ENCODE assay signal across 11 cellular contexts in the genomic region with DNA sequence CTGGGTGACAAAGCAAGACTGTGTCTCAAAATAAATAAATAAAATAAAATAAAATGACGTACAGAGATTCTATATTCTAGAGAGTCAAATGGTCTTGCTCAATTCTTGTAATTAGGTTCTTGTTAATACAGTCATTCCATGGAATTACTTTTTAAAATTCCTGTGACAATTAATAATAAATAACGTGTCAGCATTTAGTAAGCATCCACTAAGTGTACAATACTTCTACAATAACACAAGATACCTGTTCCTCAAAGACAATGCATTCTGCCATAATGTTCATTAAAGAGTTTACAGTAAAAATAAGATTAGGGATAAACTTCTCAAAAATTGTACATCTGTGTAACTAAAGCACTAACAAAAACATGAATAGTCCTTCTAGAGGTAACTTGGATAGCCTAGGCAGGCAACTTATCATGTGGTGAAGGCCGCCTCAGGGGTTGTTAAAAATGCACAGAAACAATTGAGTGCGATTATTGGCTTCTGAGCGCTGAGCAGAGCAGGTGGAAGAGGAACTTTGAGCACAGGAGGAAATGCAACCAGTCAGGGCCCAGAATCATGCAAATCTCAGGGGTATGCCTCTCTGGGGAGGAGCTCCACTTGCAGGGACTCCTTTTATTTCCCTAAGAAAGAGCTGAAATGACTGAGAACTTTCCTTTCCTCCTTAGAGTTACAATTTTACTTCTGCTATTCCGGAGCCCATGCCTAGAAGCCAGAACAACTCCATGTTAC. TPM values are rescaled to one million over a fixed set of nuclear protein-coding genes. Genes with fewer than 3 reads are reported as not detected.
A peak's percentile ranks its signal among the peaks of the same experiment; 100 is the strongest.
DNase-seq lines count a peak whose midpoint lies in the region; ATAC-seq, FAIRE-seq and TF ChIP-seq lines count a peak whose summit lies in the region.
"Had no signal": no experiment of that assay in that cellular context is flagged by ENCODE, and none has a peak within 500 bp of the region (broad histone marks: within the 10 kb centered on the region; RNA-seq: fewer than 3 reads in every experiment).

No MANE protein-coding gene starts in this region.

- no peaks in the 10 kb centered on the region for H3K27me3 Mint-ChIP-seq in WTC11 (ENCODE audit: low read depth)

- peak overlapping the region; percentile 98 for H3K27ac Mint-ChIP-seq in WTC11

- no peak for TF ChIP-seq POLR2A in stomach (IDR thresholded peaks at IDR 0.05)

- WGBS in stomach, 5 donors, result 81 to 90% (median 87%) methylated on average over 6 of the region's 6 CpGs

- DNase-seq in ELF-1 (ENCODE audit: low read depth, low spot score) (peak; percentile 8), WTC11 (ENCODE audit: low spot score) (peak; percentile 26), stomach (no peak), Right ventricle myocardium inferior (ENCODE audit: missing footprints) (no peak), urothelium cell line (ENCODE audit: low spot score) (no peak), colonic mucosa (no peak)
- DNase-seq: KG1, T1000 had no signal

- TF ChIP-seq EP300 in stomach (IDR thresholded peaks at IDR 0.05), result no peak

- H3K9me3 Mint-ChIP-seq in WTC11, result peaks cover 4% of the 10 kb centered on the region; the same call in 1 of the 2 replicates

- no peaks in the 10 kb centered on the region for H3K27me3 ChIP-seq in stomach
- no peaks in the 10 kb centered on the region for H3K27me3 ChIP-seq in colonic mucosa
- H3K27me3 ChIP-seq: hepatocyte had no signal

- H3K27ac ChIP-seq in stomach (no peak overlapping the region), colonic mucosa (no peak overlapping the region)
- H3K27ac ChIP-seq: hepatocyte had no signal

- H3K36me3 ChIP-seq in stomach, result peaks cover 20 to 54% (median 49%) of the 10 kb centered on the region in 4 donors
- H3K36me3 ChIP-seq in colonic mucosa, result no peaks in the 10 kb centered on the region

- intact Hi-C loops in stomach (cut with DNase I; ENCODE audit: low total_unique reads) (no loop called here), Right ventricle myocardium inferior (cut with DNase I) (no loop called here), colonic mucosa (cut with DNase I) (no loop called here)

- H3K4me1 ChIP-seq in stomach (no peaks in the 10 kb centered on the region), colonic mucosa (no peaks in the 10 kb centered on the region)

- TF ChIP-seq CTCF in WTC11 (IDR thresholded peaks at IDR 0.05), result no peak
- no peak for TF ChIP-seq CTCF in stomach (IDR thresholded peaks at IDR 0.05)
- TF ChIP-seq CTCF in colonic mucosa (IDR thresholded peaks at IDR 0.05), result no peak

- peaks cover 36% of the 10 kb centered on the region for H3K36me3 Mint-ChIP-seq in WTC11

- H3K4me3 Mint-ChIP-seq in WTC11, result peak overlapping the region; percentile 24

- ATAC-seq in GM19438 (IDR thresholded peaks at IDR 0.05; ENCODE audit: low read depth, unreplicated experiment) (peak; percentile 98), HG03064 (IDR thresholded peaks at IDR 0.05; ENCODE audit: low read depth, unreplicated experiment) (peak; percentile 94), WTC11 (peak; percentile 98), Right ventricle myocardium inferior (no peak)

- peaks cover 42% of the 10 kb centered on the region for H3K4me1 Mint-ChIP-seq in WTC11

- no peak overlapping the region for H3K4me3 ChIP-seq in stomach
- H3K4me3 ChIP-seq in colonic mucosa, result no peak overlapping the region
- H3K4me3 ChIP-seq: hepatocyte had no signal

- H3K9me3 ChIP-seq in stomach (no peaks in the 10 kb centered on the region), colonic mucosa (no peaks in the 10 kb centered on the region)

- H3K9ac ChIP-seq in colonic mucosa (ENCODE audit: low read depth in 2 of 2, low read length in 2 of 2), result no peak overlapping the region

- CTCF ChIA-PET in WTC11 (lab: Charles Lee), result interaction anchor here (0.6 to 1.4 kb wide), 6 partner anchors 15 to 331 kb away, joined by 3 to 5 read pairs (median 4); no protein-coding TSS in a partner anchor

- FAIRE-seq in urothelium cell line (lab: Jason Lieb, UNC), result no peak

- POLR2A ChIA-PET in WTC11 (lab: Charles Lee), result interaction anchor here (0.7 kb wide), 1 partner anchor 168 kb away, joined by 3 read pairs; no protein-coding TSS in a partner anchor

TF ChIP-seq in WTC11, 78 proteins besides CTCF, POLR2A, EP300 and RAD21:
- TF ChIP-seq USF2 (CRISPR knock-in tag; IDR thresholded peaks at IDR 0.05) (no peak), TEAD1 (CRISPR knock-in tag; IDR thresholded peaks at IDR 0.05) (peak; percentile 63; the same call in 1 of the 2 replicates), NFE2L1 (CRISPR knock-in tag; IDR thresholded peaks at IDR 0.05) (0 out of 2 replicates have a peak, but pooled peaks have one; percentile 47), MAX (CRISPR knock-in tag; IDR thresholded peaks at IDR 0.05) (0 out of 2 replicates have a peak, but pooled peaks have one; percentile 17), HMGA2 (CRISPR knock-in tag; IDR thresholded peaks at IDR 0.05) (no peak), SP1 (CRISPR knock-in tag; conservative IDR thresholded peaks at IDR 0.05) (0 out of 2 replicates have a peak, but pooled peaks have one; percentile 22), CREM (CRISPR knock-in tag; IDR thresholded peaks at IDR 0.05) (peak; percentile 45; the same call in 1 of the 2 replicates), SMAD3 (CRISPR knock-in tag; IDR thresholded peaks at IDR 0.05; ENCODE audit: borderline replicate concordance) (peak; percentile 38; the same call in 1 of the 2 replicates)
TF ChIP-seq in WTC11: peak in this region for 6.

RNA-seq across cellular contexts. Expression of gene QRSL1, which starts 37.1 kb away (rescaled TPM):
- 17.2 to 17.9 TPM (median 17.7 TPM) in 3 replicates for total RNA-seq in WTC11 (2021)
- 10 to 100 TPM in 2 of 5 donors, 1 to 10 TPM in 3; 2.3 to 19.8 (median 7.1) TPM for total RNA-seq in stomach
- 1 to 10 TPM; 5.4 to 9.5 (median 6.6) TPM for polyA plus RNA-seq in stomach
- 22.0 TPM for total RNA-seq in Right ventricle myocardium inferior
- 10 to 100 TPM; 16.0 to 21.1 TPM for total RNA-seq in colonic mucosa

RNA-seq across cellular contexts. Expression of gene RTN4IP1, which starts 37.2 kb away (rescaled TPM):
- 16.3 to 19.2 TPM (median 17.8 TPM) in 3 replicates for total RNA-seq in WTC11 (2021)
- 10 to 100 TPM in 3 of 5 donors, 1 to 10 TPM in 1, not detected in 1; 9.2 to 44.2 (median 21.2) TPM for total RNA-seq in stomach
- 1 to 10 TPM; 5.4 to 7.7 (median 5.7) TPM for polyA plus RNA-seq in stomach
- total RNA-seq in Right ventricle myocardium inferior, result 17.0 TPM
- total RNA-seq in colonic mucosa, result 10 to 100 TPM; 12.2 to 18.5 TPM

Comparison
In these comparisons a context has a peak if more than half of its experiments do, and no peak if none do; other contexts are left out.
1. DNase-seq: peak in ELF-1 (single experiment) and WTC11 (single experiment); none in stomach (single experiment), Right ventricle myocardium inferior (single experiment), urothelium cell line (single experiment) and colonic mucosa (single experiment).